Comparison of ENCODE assay signal across 14 cellular contexts in genomic region chr21:45456014-45456835, GRCh38. TPM values are rescaled to one million over a fixed set of nuclear protein-coding genes. Genes with fewer than 3 reads are reported as not detected.
DNase-seq lines count a peak whose midpoint lies in the region; ATAC-seq and TF ChIP-seq lines count a peak whose summit lies in the region.
"Had no signal": no experiment of that assay in that cellular context is flagged by ENCODE, and none has a peak within 500 bp of the region (broad histone marks: within the 10 kb centered on the region; RNA-seq: fewer than 3 reads in every experiment).

No MANE protein-coding gene starts in this region.

- no peak overlapping the region for H2AFZ ChIP-seq in H9 (ENCODE audit: low read length)

- H2BK120ac ChIP-seq in H9 (ENCODE audit: low read depth, low read length, poor library complexity, severe bottlenecking) = no peak overlapping the region

- no peak overlapping the region for H3K9ac ChIP-seq in H9 (ENCODE audit: extremely low read depth, insufficient read length, low read length)

- intact Hi-C loops in A673 (cut with micrococcal nuclease; ENCODE audit: unreplicated experiment) = no loop called here
- intact Hi-C loops in heart left ventricle (cut with DNase I) = no loop called here
- intact Hi-C loops in psoas muscle (cut with DNase I) = no loop called here

- no peak overlapping the region for H3K4me3 Mint-ChIP-seq in H9
- H3K4me3 Mint-ChIP-seq: activated CD4-positive, alpha-beta memory T cell treated with anti-CD3 and anti-CD28 coated beads, Interleukin-2, amount 10 ng/mL, durations not matched to agents 7 days and 5 days; activated T-helper 17 cell treated with anti-CD3 and anti-CD28 coated beads, Interleukin-2, amount 50 U/mL, for 72 hours; natural killer cell treated with Interleukin-12 subunit alpha and Interleukin-12 subunit beta and Interleukin-15 and Interleukin-18, amount 100 ng/mL, for 72 hours had no signal

- TF ChIP-seq POLR2A in heart left ventricle (IDR thresholded peaks at IDR 0.05) = no peak

- H2BK15ac ChIP-seq in H9 (ENCODE audit: low read depth, low read length) = no peak overlapping the region

- POLR2A ChIA-PET in A673 (lab: Charles Lee; ENCODE audit: low non-redundant PET) = no interaction called here

- H3K9me3 ChIP-seq in A673 (ENCODE audit: low read depth, low read length, poor library complexity, severe bottlenecking) (peaks cover 1% of the 10 kb centered on the region), heart left ventricle (peaks cover 0 to 8% (median under 1%) of the 10 kb centered on the region in 12 donors), psoas muscle (peaks cover 3% of the 10 kb centered on the region), H9 (ENCODE audit: control insufficient read depth, low read depth, low read length) (no peaks in the 10 kb centered on the region)

- no peak overlapping the region for H3K14ac ChIP-seq in H9 (ENCODE audit: insufficient read depth, low read length)

- H4K8ac ChIP-seq in H9 (replicated peaks; ENCODE audit: insufficient read length, low read depth, low read length) = no peak overlapping the region

- H3K23ac ChIP-seq in H9 (ENCODE audit: insufficient read length, low read depth, low read length) = no peak overlapping the region

- peaks cover 6% of the 10 kb centered on the region in 2 experiments; a peak in 3 of 4 replicates for H3K4me1 Mint-ChIP-seq in H9
- H3K4me1 Mint-ChIP-seq: activated CD4-positive, alpha-beta memory T cell treated with anti-CD3 and anti-CD28 coated beads, Interleukin-2, amount 10 ng/mL, durations not matched to agents 7 days and 5 days had no signal

- no peak overlapping the region for H2AK5ac ChIP-seq in H9 (ENCODE audit: insufficient read length, low read length)

- peaks cover 9% of the 10 kb centered on the region for H3K4me1 ChIP-seq in A673 (ENCODE audit: insufficient read depth, low read length, poor library complexity, severe bottlenecking)
- peaks cover 0 to 38% (median 12%) of the 10 kb centered on the region in 12 donors for H3K4me1 ChIP-seq in heart left ventricle
- no peaks in the 10 kb centered on the region for H3K4me1 ChIP-seq in psoas muscle
- H3K4me1 ChIP-seq in H9 (ENCODE audit: insufficient read depth, low read length) = no peaks in the 10 kb centered on the region

- no peak overlapping the region for H4K91ac ChIP-seq in H9 (ENCODE audit: insufficient read length, low read depth, low read length)

- no peaks in the 10 kb centered on the region for H3K23me2 ChIP-seq in H9 (ENCODE audit: insufficient read length, low read depth, low read length, poor library complexity, severe bottlenecking)

- H3K9me3 Mint-ChIP-seq in H9 = peaks cover 0 to 6% of the 10 kb centered on the region in 2 experiments; a peak in 3 of 5 replicates
- H3K9me3 Mint-ChIP-seq: activated T-helper 17 cell treated with anti-CD3 and anti-CD28 coated beads, Interleukin-2, amount 50 U/mL, for 72 hours had no signal

- no peak overlapping the region for H2BK12ac ChIP-seq in H9 (ENCODE audit: insufficient read length, low read depth, low read length)

- peaks cover 2% of the 10 kb centered on the region for H3K79me1 ChIP-seq in H9 (ENCODE audit: insufficient read depth, low read depth, low read length, poor library complexity, severe bottlenecking)

- peaks cover 18 to 25% (median 24%) of the 10 kb centered on the region in 3 experiments for H3K36me3 Mint-ChIP-seq in H9 (ENCODE audit: insufficient read depth in 1 of 3, low read depth in 3 of 3)
- H3K36me3 Mint-ChIP-seq: natural killer cell treated with Interleukin-12 subunit alpha and Interleukin-12 subunit beta and Interleukin-15 and Interleukin-18, amount 100 ng/mL, for 72 hours had no signal

- H3K36me3 ChIP-seq in A673 (ENCODE audit: insufficient read depth, low read length, poor library complexity, severe bottlenecking) (no peaks in the 10 kb centered on the region), heart left ventricle (peaks cover 0 to 11% (median 0%) of the 10 kb centered on the region in 9 donors), psoas muscle (ENCODE audit: insufficient read depth in 1 of 2, low read depth in 1 of 2) (no peaks in the 10 kb centered on the region)

- peak in 1 of 4 donors; percentile 2 for ATAC-seq in heart left ventricle
- no peak for ATAC-seq in psoas muscle
- ATAC-seq in GM21360 (IDR thresholded peaks at IDR 0.05; ENCODE audit: unreplicated experiment) = no peak
- ATAC-seq: activated T-helper 17 cell treated with anti-CD3 and anti-CD28 coated beads, Interleukin-2, amount 50 U/mL, for 72 hours; natural killer cell treated with Interleukin-12 subunit alpha and Interleukin-12 subunit beta and Interleukin-15 and Interleukin-18, amount 100 ng/mL, for 72 hours had no signal

- no peak overlapping the region for H3K4me2 ChIP-seq in H9 (ENCODE audit: insufficient read depth, insufficient read length, low read length)
- H3K4me2 ChIP-seq: smooth muscle cell had no signal

- no peak overlapping the region for H3K27ac ChIP-seq in A673 (ENCODE audit: low read depth, low read length, poor library complexity, severe bottlenecking)
- peak overlapping the region in 5 of 12 donors; percentile 13 to 50 (median 38) for H3K27ac ChIP-seq in heart left ventricle
- H3K27ac ChIP-seq in psoas muscle = no peak overlapping the region
- no peak overlapping the region for H3K27ac ChIP-seq in H9 (ENCODE audit: insufficient read length, low read depth, low read length)

- H3K4ac ChIP-seq in H9 (ENCODE audit: low read depth, low read length) = no peak overlapping the region

- peak overlapping the region; percentile 21 for H3K4me3 ChIP-seq in A673 (ENCODE audit: low read depth, low read length, poor library complexity, severe bottlenecking)
- H3K4me3 ChIP-seq in heart left ventricle = peak overlapping the region in 10 of 12 donors; percentile 22 to 61 (median 42)
- peak overlapping the region; percentile 43 for H3K4me3 ChIP-seq in psoas muscle
- H3K4me3 ChIP-seq: smooth muscle cell had no signal

- 85 to 89% (median 88%) methylated on average over 42 to 55 of the region's 55 CpGs for WGBS in heart left ventricle, 4 donors
- WGBS in psoas muscle, 3 donors = 80 to 85% (median 83%) methylated on average over 48 to 55 of the region's 55 CpGs
- no CpG with 5 or more reads among the region's 55 CpGs for WGBS in H9 (ENCODE audit: extremely low coverage, insufficient read length, low lambda C conversion rate)

- peaks cover 9% of the 10 kb centered on the region; the same call in 1 of the 2 replicates for H3K79me2 ChIP-seq in H9 (ENCODE audit: insufficient read depth, low read length)

- CTCF ChIA-PET in A673 (lab: Charles Lee) = no interaction called here

- no peaks in the 10 kb centered on the region for H3K27me3 Mint-ChIP-seq in H9 (ENCODE audit: low read depth)
- H3K27me3 Mint-ChIP-seq: activated CD4-positive, alpha-beta memory T cell treated with anti-CD3 and anti-CD28 coated beads, Interleukin-2, amount 10 ng/mL, durations not matched to agents 7 days and 5 days; activated T-helper 17 cell treated with anti-CD3 and anti-CD28 coated beads, Interleukin-2, amount 50 U/mL, for 72 hours had no signal

- H4K20me1 ChIP-seq in H9 (ENCODE audit: control insufficient read depth, insufficient read depth, insufficient read length) = no peaks in the 10 kb centered on the region

- BruUV-seq in A673 (replicated peaks; lab: Mats Ljungman, UMichigan) = no TSS peak

- H3K56ac ChIP-seq in H9 (ENCODE audit: insufficient read length, low read depth, low read length) = no peak overlapping the region

- H3T11ph ChIP-seq in H9 (ENCODE audit: low read length) = no peak overlapping the region

- no peak overlapping the region for H4K5ac ChIP-seq in H9 (ENCODE audit: insufficient read length, low read depth, low read length)

- no peak overlapping the region for H2BK20ac ChIP-seq in H9 (ENCODE audit: low read depth, low read length, poor library complexity, severe bottlenecking)

- DNase-seq in A673 (ENCODE audit: low spot score) (no peak), RPMI8226 (peak; percentile 69), heart left ventricle (peak in 3 of 5 donors; percentile 29 to 74 (median 47)), psoas muscle (peak; percentile 26 to 51), pons (ENCODE audit: low spot score) (no peak), H9 (no peak), AG08395 (ENCODE audit: low spot score) (no peak)
- DNase-seq: activated CD4-positive, alpha-beta memory T cell treated with anti-CD3 and anti-CD28 coated beads, Interleukin-2, amount 10 ng/mL, durations not matched to agents 7 days and 5 days; left colon; NCI-H510A treated with DMSO at 0.1 percent for 48 hours had no signal

- H2BK5ac ChIP-seq in H9 (ENCODE audit: insufficient read length, low read length) = no peak overlapping the region

- no peak overlapping the region for H3K18ac ChIP-seq in H9 (ENCODE audit: insufficient read length, low read depth, low read length)

- H3K27me3 ChIP-seq in A673 (replicated peaks; ENCODE audit: insufficient read depth, low read depth, low read length, poor library complexity) = no peaks in the 10 kb centered on the region
- no peaks in the 10 kb centered on the region for H3K27me3 ChIP-seq in heart left ventricle
- H3K27me3 ChIP-seq in psoas muscle (ENCODE audit: insufficient read depth in 3 of 3, low read length in 2 of 3) = peaks cover 0 to 42% (median 2%) of the 10 kb centered on the region in 3 donors
- no peaks in the 10 kb centered on the region for H3K27me3 ChIP-seq in H9 (ENCODE audit: insufficient read depth, low read length)

- H3K27ac Mint-ChIP-seq in H9 = no peak overlapping the region
- H3K27ac Mint-ChIP-seq: activated CD4-positive, alpha-beta memory T cell treated with anti-CD3 and anti-CD28 coated beads, Interleukin-2, amount 10 ng/mL, durations not matched to agents 7 days and 5 days; activated T-helper 17 cell treated with anti-CD3 and anti-CD28 coated beads, Interleukin-2, amount 50 U/mL, for 72 hours; natural killer cell treated with Interleukin-12 subunit alpha and Interleukin-12 subunit beta and Interleukin-15 and Interleukin-18, amount 100 ng/mL, for 72 hours had no signal

- TF ChIP-seq CTCF in A673 (conservative IDR thresholded peaks at IDR 0.05; ENCODE audit: low read depth, low read length) = no peak
- TF ChIP-seq CTCF in heart left ventricle (IDR thresholded peaks at IDR 0.05) = no peak
- no peak for TF ChIP-seq CTCF in psoas muscle (IDR thresholded peaks at IDR 0.05)
- no peak for TF ChIP-seq CTCF in H9 (conservative IDR thresholded peaks at IDR 0.05)

RNA-seq across cellular contexts. Expression of gene COL18A1, which starts 51.3 kb away (rescaled TPM):
- total RNA-seq in A673 (2021) = 3.3 and 5.0 TPM in 2 replicates
- total RNA-seq in heart left ventricle = 100 to 1,000 TPM in 2 of 9 donors, 10 to 100 TPM in 7; 31.7 to 109 (median 59.0) TPM
- 10 to 100 TPM; 38.9 to 65.6 TPM for polyA plus RNA-seq in heart left ventricle
- total RNA-seq in psoas muscle = 10 to 100 TPM; 11.6 to 21.1 (median 15.1) TPM
- polyA plus RNA-seq in psoas muscle = 10 to 100 TPM in 2 of 3 donors, 1 to 10 TPM in 1; 4.8 to 25.3 (median 11.3) TPM
- 232 and 234 TPM in 2 replicates for total RNA-seq in H9 (2021)

Comparison
In these comparisons a context has a peak if more than half of its experiments do, and no peak if none do; other contexts are left out.
1. DNase-seq: peak in RPMI8226 (single experiment), heart left ventricle (3 of 5) and psoas muscle (2 of 2); none in A673 (single experiment), pons (single experiment), H9 (single experiment) and AG08395 (single experiment).
2. Peak in every context shown above with its lines, with median percentiles within 50 percentile points of each other: H3K4me3 ChIP-seq.